In genomic region chr2:159895258-159896209, GRCh38 we compare ENCODE assay signal across 9 cellular contexts. TPM values are rescaled to one million over a fixed set of nuclear protein-coding genes. Genes with fewer than 3 reads are reported as not detected.
DNase-seq lines count a peak whose midpoint lies in the region; ATAC-seq and TF ChIP-seq lines count a peak whose summit lies in the region.
"Had no signal": no experiment of that assay in that cellular context is flagged by ENCODE, and none has a peak within 500 bp of the region (broad histone marks: within the 10 kb centered on the region; RNA-seq: fewer than 3 reads in every experiment).

No MANE protein-coding gene starts in this region.

- H3K4me3 ChIP-seq in smooth muscle cell (no peak overlapping the region), HAP-1 (no peak overlapping the region)
- H3K4me3 ChIP-seq: BLaER1 treated with 17β-estradiol and CSF1 and Interleukin-3, amounts not matched to agents 10 nM and 100 nM had no signal

- DNase-seq in activated T-cell treated with anti-CD3 and anti-CD28 coated beads, Interleukin-2, amount 50 U/mL, for 24 hours = no peak
- DNase-seq in activated T-cell treated with anti-CD3 and anti-CD28 coated beads for 4 hours (no peak), smooth muscle cell (lab: John Stamatoyannopoulos, UW; ENCODE audit: unreplicated experiment) (no peak), NCI-H1694 treated with DMSO at 0.1 percent for 48 hours (lab: John Stamatoyannopoulos, UW) (no peak), caudate nucleus (lab: John Stamatoyannopoulos, UW) (no peak), HAP-1 (ENCODE audit: low spot score in 2 of 2) (no peak)

- in situ Hi-C loops in HAP-1 (cut with MboI; ENCODE audit: low sequenced_read_pairs) = no loop called here

- peaks cover 8% of the 10 kb centered on the region for H3K4me1 ChIP-seq in smooth muscle cell (ENCODE audit: low read depth)
- 0 out of 2 replicates have a peak, but pooled peaks cover 6% of the 10 kb centered on the region for H3K4me1 ChIP-seq in HAP-1

- peak overlapping the region; percentile 25 for H3K4me2 ChIP-seq in smooth muscle cell
- H3K4me2 ChIP-seq: BLaER1 treated with 17β-estradiol and CSF1 and Interleukin-3, amounts not matched to agents 10 nM and 100 nM had no signal

- H3K27ac ChIP-seq in smooth muscle cell (ENCODE audit: low read depth) (peak overlapping the region; percentile 18), caudate nucleus (ENCODE audit: low read depth, low read length) (no peak overlapping the region)
- H3K27ac ChIP-seq: BLaER1 treated with 17β-estradiol and CSF1 and Interleukin-3, amounts not matched to agents 10 nM and 100 nM had no signal

- no peaks in the 10 kb centered on the region for H3K9me3 Mint-ChIP-seq in activated T-cell treated with anti-CD3 and anti-CD28 coated beads, Interleukin-2, amount 50 U/mL, for 24 hours
- H3K9me3 Mint-ChIP-seq in IgD-negative memory B cell = no peaks in the 10 kb centered on the region

- H3K27me3 ChIP-seq in smooth muscle cell (ENCODE audit: low read depth) (peaks cover 46% of the 10 kb centered on the region), HAP-1 (ENCODE audit: low read depth) (peaks cover 25% of the 10 kb centered on the region)
- H3K27me3 ChIP-seq: BLaER1 treated with 17β-estradiol and CSF1 and Interleukin-3, amounts not matched to agents 10 nM and 100 nM had no signal

- H3K27me3 Mint-ChIP-seq in activated T-cell treated with anti-CD3 and anti-CD28 coated beads, Interleukin-2, amount 50 U/mL, for 24 hours = no peaks in the 10 kb centered on the region
- no peaks in the 10 kb centered on the region for H3K27me3 Mint-ChIP-seq in IgD-negative memory B cell

- no peaks in the 10 kb centered on the region for H3K9me3 ChIP-seq in smooth muscle cell (replicated peaks; ENCODE audit: low read depth)
- H3K9me3 ChIP-seq in HAP-1 = no peaks in the 10 kb centered on the region
- H3K9me3 ChIP-seq: BLaER1 treated with 17β-estradiol and CSF1 and Interleukin-3, amounts not matched to agents 10 nM and 100 nM had no signal

- no peaks in the 10 kb centered on the region for H3K79me2 ChIP-seq in smooth muscle cell (ENCODE audit: low read depth)

- H4K20me1 ChIP-seq in smooth muscle cell (ENCODE audit: low read depth) = no peaks in the 10 kb centered on the region

- H3K4me1 Mint-ChIP-seq in activated T-cell treated with anti-CD3 and anti-CD28 coated beads, Interleukin-2, amount 50 U/mL, for 24 hours (ENCODE audit: low read depth) = peaks cover 96% of the 10 kb centered on the region
- peaks cover 53 to 67% (median 64%) of the 10 kb centered on the region in 3 donors for H3K4me1 Mint-ChIP-seq in IgD-negative memory B cell

- peak overlapping the region; percentile 45 for H3K4me3 Mint-ChIP-seq in activated T-cell treated with anti-CD3 and anti-CD28 coated beads, Interleukin-2, amount 50 U/mL, for 24 hours
- peak overlapping the region in 1 of 4 donors; percentile 38 for H3K4me3 Mint-ChIP-seq in IgD-negative memory B cell

- H3K36me3 ChIP-seq in smooth muscle cell (ENCODE audit: low read depth) (no peaks in the 10 kb centered on the region), HAP-1 (replicated peaks) (no peaks in the 10 kb centered on the region)

- H3K27ac Mint-ChIP-seq in activated T-cell treated with anti-CD3 and anti-CD28 coated beads, Interleukin-2, amount 50 U/mL, for 24 hours = peak overlapping the region; percentile 90
- H3K27ac Mint-ChIP-seq in IgD-negative memory B cell = peak overlapping the region; percentile 60 to 87 (median 84)

- no peak for TF ChIP-seq CTCF in smooth muscle cell (IDR thresholded peaks at IDR 0.05; ENCODE audit: borderline replicate concordance, insufficient read depth, poor library complexity, severe bottlenecking)

- no peaks in the 10 kb centered on the region for H3F3A ChIP-seq in smooth muscle cell (ENCODE audit: low read depth)

- H3K36me3 Mint-ChIP-seq in activated T-cell treated with anti-CD3 and anti-CD28 coated beads, Interleukin-2, amount 50 U/mL, for 24 hours (ENCODE audit: low read depth) = peaks cover 88% of the 10 kb centered on the region
- peaks cover 8% of the 10 kb centered on the region for H3K36me3 Mint-ChIP-seq in IgD-negative memory B cell

- H2AFZ ChIP-seq in smooth muscle cell (ENCODE audit: low read depth) = no peak overlapping the region

- ATAC-seq in GM21786 (IDR thresholded peaks at IDR 0.05; ENCODE audit: unreplicated experiment) = peak; percentile 59

- WGBS in smooth muscle cell (ENCODE audit: low lambda C conversion rate) = 64% methylated on average over 5 of the region's 5 CpGs

- peak overlapping the region; percentile 7 for H3K9ac ChIP-seq in smooth muscle cell (ENCODE audit: low read depth)
- H3K9ac ChIP-seq: BLaER1 treated with 17β-estradiol and CSF1 and Interleukin-3, amounts not matched to agents 10 nM and 100 nM had no signal

RNA-seq across cellular contexts. Expression of gene LY75, which starts 9.0 kb away (rescaled TPM):
- polyA plus RNA-seq in IgD-negative memory B cell (28.1 TPM), smooth muscle cell (0.06 and 0.48 TPM in 2 replicates)
- total RNA-seq in smooth muscle cell = not detected in 2 replicates

Comparison
In these comparisons a context has a peak if more than half of its experiments do, and no peak if none do; other contexts are left out.
1. RNA of gene LY75, which starts 9.0 kb away (polyA plus RNA-seq): 28.1 TPM in IgD-negative memory B cell (single experiment); 0.06 to 0.48 TPM in smooth muscle cell; every median in the first group is over 10 times any median in the second.